19 cellular contexts compared by ENCODE assay signal in the genomic region with DNA sequence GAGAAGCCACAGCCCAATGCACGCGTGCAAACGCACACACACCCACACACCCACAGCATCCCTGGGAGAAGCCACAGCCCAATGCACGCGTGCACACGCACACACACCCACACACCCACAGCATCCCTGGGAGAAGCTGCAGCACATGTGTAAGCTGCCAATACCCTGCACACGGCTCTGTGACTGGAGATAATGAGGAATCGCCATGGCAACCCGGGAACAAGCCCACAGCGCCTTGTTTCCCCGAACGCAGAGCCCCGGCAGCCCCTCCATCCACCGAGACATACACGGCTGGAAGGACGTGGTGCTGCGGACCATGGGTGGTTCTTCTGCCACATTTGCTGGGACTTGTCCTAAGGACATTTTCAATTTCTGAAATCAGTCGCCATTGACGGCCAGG.
"Had no signal": no experiment of that assay in that cellular context is flagged by ENCODE, and none has a peak within 500 bp of the region (broad histone marks: within the 10 kb centered on the region; RNA-seq: fewer than 3 reads in every experiment).

No MANE protein-coding gene starts in this region.

- H3K27ac ChIP-seq: brain microvascular endothelial cell, epithelial cell of prostate, right atrium auricular region, skin epidermis had no signal

- H3K27me3 Mint-ChIP-seq: activated B cell treated with CpG ODN at 0.5 μM for 24 hours; activated CD4-positive, alpha-beta T cell treated with anti-CD3 and anti-CD28 coated beads, Interleukin-2, amount 10 ng/mL, durations not matched to agents 24 days and 14 days; activated naive CD8-positive, alpha-beta T cell treated with anti-CD3 and anti-CD28 coated beads for 36 hours had no signal

- H3K4me1 Mint-ChIP-seq: activated B cell treated with CpG ODN at 0.5 μM for 24 hours; activated CD4-positive, alpha-beta T cell treated with anti-CD3 and anti-CD28 coated beads, Interleukin-2, amount 10 ng/mL, durations not matched to agents 24 days and 14 days; activated naive CD8-positive, alpha-beta T cell treated with anti-CD3 and anti-CD28 coated beads for 36 hours; immature natural killer cell had no signal

- H3K36me3 Mint-ChIP-seq: activated naive CD8-positive, alpha-beta T cell treated with anti-CD3 and anti-CD28 coated beads for 36 hours; immature natural killer cell; type B pancreatic cell had no signal

- H3K27ac Mint-ChIP-seq: activated B cell treated with CpG ODN at 0.5 μM for 24 hours; activated CD4-positive, alpha-beta T cell treated with anti-CD3 and anti-CD28 coated beads, Interleukin-2, amount 10 ng/mL, durations not matched to agents 24 days and 14 days; activated CD8-positive, alpha-beta T cell treated with anti-CD3 and anti-CD28 coated beads, Interleukin-2, amount 10 ng/mL, durations not matched to agents 7 days and 5 days; activated naive CD8-positive, alpha-beta T cell treated with anti-CD3 and anti-CD28 coated beads for 36 hours; activated T-cell treated with anti-CD3 and anti-CD28 coated beads, Interleukin-2, amount 50 U/mL, for 72 hours; immature natural killer cell; type B pancreatic cell had no signal

- H3K36me3 ChIP-seq: brain microvascular endothelial cell, right atrium auricular region had no signal

- H3K4me3 ChIP-seq: lung, right atrium auricular region, skin epidermis had no signal

- ATAC-seq: activated CD8-positive, alpha-beta T cell treated with anti-CD3 and anti-CD28 coated beads, Interleukin-2, amount 10 ng/mL, durations not matched to agents 7 days and 5 days; activated T-cell treated with anti-CD3 and anti-CD28 coated beads, Interleukin-2, amount 50 U/mL, for 72 hours; stimulated activated naive CD8-positive, alpha-beta T cell treated with anti-CD3 and anti-CD28 coated beads, Interleukin-15, Interleukin-2, amounts not matched to agents 100 U/mL and 50 U/mL, for 24 hours had no signal

- H3K4me1 ChIP-seq: right atrium auricular region had no signal

- H3K9me3 Mint-ChIP-seq: activated B cell treated with CpG ODN at 0.5 μM for 24 hours; activated CD4-positive, alpha-beta T cell treated with anti-CD3 and anti-CD28 coated beads, Interleukin-2, amount 10 ng/mL, durations not matched to agents 24 days and 14 days; activated naive CD8-positive, alpha-beta T cell treated with anti-CD3 and anti-CD28 coated beads for 36 hours; activated T-cell treated with anti-CD3 and anti-CD28 coated beads, Interleukin-2, amount 50 U/mL, for 72 hours; immature natural killer cell; neural crest cell; type B pancreatic cell had no signal

- H3K27me3 ChIP-seq: brain microvascular endothelial cell, right atrium auricular region had no signal

- H3K4me3 Mint-ChIP-seq: activated B cell treated with CpG ODN at 0.5 μM for 24 hours; activated CD4-positive, alpha-beta T cell treated with anti-CD3 and anti-CD28 coated beads, Interleukin-2, amount 10 ng/mL, durations not matched to agents 24 days and 14 days; activated CD8-positive, alpha-beta T cell treated with anti-CD3 and anti-CD28 coated beads, Interleukin-2, amount 10 ng/mL, durations not matched to agents 7 days and 5 days; activated naive CD8-positive, alpha-beta T cell treated with anti-CD3 and anti-CD28 coated beads for 36 hours; activated T-cell treated with anti-CD3 and anti-CD28 coated beads, Interleukin-2, amount 50 U/mL, for 72 hours; immature natural killer cell; neural crest cell; type B pancreatic cell had no signal

- DNase-seq: activated B cell treated with CpG ODN at 0.5 μM for 24 hours; activated CD4-positive, alpha-beta T cell treated with anti-CD3 and anti-CD28 coated beads, Interleukin-2, amount 10 ng/mL, durations not matched to agents 24 days and 14 days; activated CD8-positive, alpha-beta memory T cell treated with anti-CD3 and anti-CD28 coated beads, Interleukin-2, amount 50 U/mL, for 48 hours; activated CD8-positive, alpha-beta T cell treated with anti-CD3 and anti-CD28 coated beads, Interleukin-2, amount 10 ng/mL, durations not matched to agents 7 days and 5 days; activated naive CD8-positive, alpha-beta T cell treated with anti-CD3 and anti-CD28 coated beads for 36 hours; activated T-cell treated with anti-CD3 and anti-CD28 coated beads, Interleukin-2, amount 50 U/mL, for 72 hours; brain microvascular endothelial cell; dermis blood vessel endothelial cell; foreskin melanocyte; immature natural killer cell; midbrain; stimulated activated naive CD8-positive, alpha-beta T cell treated with anti-CD3 and anti-CD28 coated beads, Interleukin-15, Interleukin-2, amounts not matched to agents 100 U/mL and 50 U/mL, for 24 hours; SW 1271 had no signal

- H3K9me3 ChIP-seq: right atrium auricular region had no signal
